8 cellular contexts compared by ENCODE assay signal in the genomic region with DNA sequence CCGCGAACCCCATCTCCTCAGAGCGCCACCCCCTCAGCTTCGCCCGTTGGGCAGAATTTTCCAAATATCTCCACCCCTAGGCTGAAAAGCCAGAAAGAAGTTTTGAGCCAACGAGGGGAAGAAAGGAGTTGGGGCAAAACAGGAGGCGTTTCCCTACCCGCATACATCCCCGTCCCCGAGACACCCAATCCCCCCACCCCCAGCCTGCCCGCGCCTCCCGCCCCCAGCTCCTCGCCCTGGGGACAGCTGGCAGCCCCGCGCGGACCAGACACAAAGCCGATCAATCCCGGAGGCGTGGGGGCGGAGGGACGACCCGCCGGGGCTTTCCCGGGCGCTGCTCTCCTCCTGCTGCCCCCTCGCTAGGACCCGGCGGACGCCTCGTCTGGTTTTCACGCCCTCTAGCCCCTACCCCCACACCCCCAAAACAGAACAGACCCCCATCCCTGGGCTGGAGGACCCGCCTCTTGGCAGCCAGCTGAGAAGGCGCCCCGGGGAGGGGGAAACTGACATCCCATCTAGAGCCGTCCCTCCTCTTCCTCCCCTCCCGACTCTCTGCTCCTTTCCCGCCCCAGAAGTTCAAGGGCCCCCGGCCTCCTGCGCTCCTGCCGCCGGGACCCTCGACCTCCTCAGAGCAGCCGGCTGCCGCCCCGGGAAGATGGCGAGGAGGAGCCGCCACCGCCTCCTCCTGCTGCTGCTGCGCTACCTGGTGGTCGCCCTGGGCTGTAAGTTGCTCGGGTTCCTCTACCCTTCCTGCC. TPM values are rescaled to one million over a fixed set of nuclear protein-coding genes. Genes with fewer than 3 reads are reported as not detected.
DNase-seq lines count a peak whose midpoint lies in the region; ATAC-seq, FAIRE-seq and TF ChIP-seq lines count a peak whose summit lies in the region.

A gene with protein sequence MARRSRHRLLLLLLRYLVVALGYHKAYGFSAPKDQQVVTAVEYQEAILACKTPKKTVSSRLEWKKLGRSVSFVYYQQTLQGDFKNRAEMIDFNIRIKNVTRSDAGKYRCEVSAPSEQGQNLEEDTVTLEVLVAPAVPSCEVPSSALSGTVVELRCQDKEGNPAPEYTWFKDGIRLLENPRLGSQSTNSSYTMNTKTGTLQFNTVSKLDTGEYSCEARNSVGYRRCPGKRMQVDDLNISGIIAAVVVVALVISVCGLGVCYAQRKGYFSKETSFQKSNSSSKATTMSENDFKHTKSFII (plus strand): TSS at position 92 of the 755 bp plus-strand sequence. CDS start 564 bp downstream, at position 656.

- H3K27ac Mint-ChIP-seq in Calu3 (ENCODE audit: unreplicated experiment), result no peak within 1 kb of the TSS

- peaks cover 76% of the 10 kb centered on the region for H3K27me3 Mint-ChIP-seq in Calu3 (ENCODE audit: unreplicated experiment)

- no peaks in the 10 kb centered on the region for H3K36me3 ChIP-seq in HepG2 (replicated peaks in 1 of 2; ENCODE audit: control insufficient read depth in 1 of 2, insufficient read depth in 2 of 2, low read length in 2 of 2)

- CTCF ChIA-PET in Calu3 (lab: Charles Lee), result no interaction called here
- CTCF ChIA-PET in HepG2 (lab: Yijun Ruan, JAX; ENCODE audit: low intra/inter-chr PET ratio, low total read pairs), result interaction anchor here (1.6 kb wide), 1 partner anchor 31 kb away, joined by 4 read pairs; no protein-coding TSS in a partner anchor

- no peak for TF ChIP-seq EP300 in HepG2 (IDR thresholded peaks at IDR 0.05; ENCODE audit: low read depth in 2 of 2, low read length in 2 of 2)
- no peak for TF ChIP-seq EP300 in HepG2 (CRISPR knock-in tag; IDR thresholded peaks at IDR 0.05; ENCODE audit: borderline replicate concordance)

- no peaks in the 10 kb centered on the region for H3K36me3 Mint-ChIP-seq in Calu3 (ENCODE audit: insufficient read depth, unreplicated experiment)

- in situ Hi-C loops in HepG2 (cut with HindIII; ENCODE audit: extremely low pct_ligation_motif_present, low pct_unique_long_range_greater_than_20kb), result no loop called here

- POLR2A ChIA-PET in HepG2 (lab: Yijun Ruan, JAX), result no interaction called here

- peaks cover 7% of the 10 kb centered on the region for H3K4me1 Mint-ChIP-seq in Calu3 (ENCODE audit: low read depth, unreplicated experiment)

- peak within 1 kb of the TSS; percentile 66 for H3K4me2 ChIP-seq in HepG2 (ENCODE audit: low read depth, low read length)

- H3K4me3 Mint-ChIP-seq in Calu3 (ENCODE audit: low read depth, unreplicated experiment), result peak within 1 kb of the TSS; percentile 55

- no peak for TF ChIP-seq POLR2A in HepG2 (IDR thresholded peaks at IDR 0.05; ENCODE audit: insufficient read depth in 1 of 2, low read depth in 2 of 2, low read length in 2 of 2)

- WGBS in HepG2 (ENCODE audit: low lambda C conversion rate), result 7% methylated on average over 10 of the region's 52 CpGs

- peaks cover 8% of the 10 kb centered on the region; the same call in 1 of the 2 replicates for H3K4me1 ChIP-seq in HepG2 (ENCODE audit: insufficient read depth, low read length)

- no peak within 1 kb of the TSS for H2AFZ ChIP-seq in HepG2 (ENCODE audit: low read length)

- no peaks in the 10 kb centered on the region for H3K79me2 ChIP-seq in HepG2 (ENCODE audit: insufficient read depth, low read length)

- H3K9me3 ChIP-seq in HepG2 (ENCODE audit: low read length), result no peaks in the 10 kb centered on the region

- ATAC-seq in GM21381 (IDR thresholded peaks at IDR 0.05; ENCODE audit: unreplicated experiment), result peak; percentile 75
- ATAC-seq in HepG2, result peak; percentile 94

- no peak for FAIRE-seq in HepG2 (lab: Jason Lieb, UNC)

- no peak for DNase-seq in Calu3
- DNase-seq in HS-5 (ENCODE audit: low read depth), result peak; percentile 58
- peak; percentile 38 for DNase-seq in activated CD4-positive, alpha-beta T cell treated with anti-CD3 and anti-CD28 coated beads for 1 hour
- DNase-seq in choroid plexus epithelial cell (ENCODE audit: low read depth), result peak; percentile 23
- no peak for DNase-seq in HepG2 (ENCODE audit: low spot score)
- peak in 2 of 3 donors; percentile 11 to 36 for DNase-seq in stimulated activated CD4-positive, alpha-beta T cell treated with anti-CD3 and anti-CD28 coated beads, TNF-alpha, amount 100 ng/mL, for 48 hours (ENCODE audit: low read depth in 3 of 3)
- no peak for DNase-seq in pons (ENCODE audit: low spot score)

- H3K27me3 ChIP-seq in HepG2 (ENCODE audit: control insufficient read depth in 1 of 2, insufficient read depth in 2 of 2, low read length in 2 of 2), result peaks cover 0 to 33% of the 10 kb centered on the region in 2 experiments; a peak in 2 of 5 replicates

- no peak within 1 kb of the TSS for H3K27ac ChIP-seq in HepG2 (ENCODE audit: extremely low read length, insufficient read depth, low read length)

- BruUV-seq in Calu3 (replicated peaks; lab: Mats Ljungman, UMichigan), result no TSS peak
- BruUV-seq in HepG2 (replicated peaks; lab: Mats Ljungman, UMichigan), result no TSS peak

- H3K9ac ChIP-seq in HepG2 (ENCODE audit: insufficient read depth, low read depth, low read length), result no peak within 1 kb of the TSS

- H3K4me3 ChIP-seq in choroid plexus epithelial cell (ENCODE audit: low read depth, low read length) (peak within 1 kb of the TSS; percentile 59), HepG2 (replicated peaks in 1 of 3; ENCODE audit: insufficient read depth in 1 of 3, low read depth in 2 of 3, low read length in 3 of 3) (peak within 1 kb of the TSS; percentile 50 to 71 (median 54); a peak in 5 of 6 replicates)

- no peaks in the 10 kb centered on the region for H4K20me1 ChIP-seq in HepG2 (ENCODE audit: insufficient read depth, low read length)

- intact Hi-C loops in Calu3 (cut with micrococcal nuclease; ENCODE audit: unreplicated experiment), result no loop called here
- intact Hi-C loops in HepG2 (cut with micrococcal nuclease; ENCODE audit: unreplicated experiment), result loop anchor here (1.0 kb wide), 1 partner anchor 31 kb away; no protein-coding TSS in a partner anchor

- no peaks in the 10 kb centered on the region for H3K9me3 Mint-ChIP-seq in Calu3 (ENCODE audit: low read depth, unreplicated experiment)

- TF ChIP-seq RAD21 in HepG2 (CRISPR knock-in tag; IDR thresholded peaks at IDR 0.05), result no peak

- TF ChIP-seq CTCF in Calu3 (IDR thresholded peaks at IDR 0.05; ENCODE audit: unreplicated experiment) (no peak), choroid plexus epithelial cell (conservative IDR thresholded peaks at IDR 0.05; ENCODE audit: low read depth, low read length) (peak; percentile 45), HepG2 (CRISPR knock-in tag; IDR thresholded peaks at IDR 0.05) (peak; percentile 45)

TF ChIP-seq in HepG2, 621 proteins besides CTCF, POLR2A, EP300 and RAD21 (continues in another document):
- TF ChIP-seq ZNF484 (CRISPR knock-in tag; IDR thresholded peaks at IDR 0.05; ENCODE audit: borderline replicate concordance, low read depth) (no peak), HNRNPK (IDR thresholded peaks at IDR 0.05; ENCODE audit: low read depth, low read length, poor library complexity, severe bottlenecking) (peak; percentile 14)

RNA-seq across cellular contexts. Expression of the gene that starts here (rescaled TPM):
- total RNA-seq in Calu3 (2022), result not detected in 2 replicates
- not detected in 2 replicates for total RNA-seq in HepG2 (2016; rRNA removed; fragmentation: Illumina TruSeq; extraction: Trizol)
- total RNA-seq in HepG2 (2016; cell fraction: cytosol; rRNA removed; fragmentation: Illumina TruSeq; extraction: Trizol; ENCODE audit: low read depth), result not detected in 2 replicates
- total RNA-seq in HepG2 (2016; cell fraction: insoluble cytoplasmic fraction; rRNA removed; fragmentation: Illumina TruSeq; extraction: Trizol), result not detected in 2 replicates
- total RNA-seq in HepG2 (2016; cell fraction: membrane; rRNA removed; fragmentation: Illumina TruSeq; extraction: Trizol), result not detected in 2 replicates
- not detected in 2 replicates for total RNA-seq in HepG2 (2016; cell fraction: nucleus; rRNA removed; fragmentation: Illumina TruSeq; extraction: Trizol)
- 0.04 and 0.07 TPM in 2 replicates for polyA plus RNA-seq in HepG2 (2011; rRNA removed)
- not detected in 2 replicates for polyA plus RNA-seq in HepG2 (2011; cell fraction: cytosol; rRNA removed)
- polyA plus RNA-seq in HepG2 (2011; cell fraction: nucleus; rRNA removed), result 0.10 TPM in 1 of 2 replicates, not detected in the other
- 0.12 TPM in 1 of 2 replicates, not detected in the other for polyA plus RNA-seq in HepG2 (2012)
- polyA plus RNA-seq in HepG2 (2016; cell fraction: cytosol; fragmentation: Illumina TruSeq; extraction: Trizol; ENCODE audit: low read depth), result not detected in 2 replicates
- not detected in 2 replicates for polyA plus RNA-seq in HepG2 (2016; cell fraction: insoluble cytoplasmic fraction; fragmentation: Illumina TruSeq; extraction: Trizol; ENCODE audit: low read depth)
- polyA plus RNA-seq in HepG2 (2016; cell fraction: membrane; fragmentation: Illumina TruSeq; extraction: Trizol; ENCODE audit: low read depth), result not detected in 2 replicates
- not detected in 2 replicates for polyA plus RNA-seq in HepG2 (2016; cell fraction: nucleus; fragmentation: Illumina TruSeq; extraction: Trizol; ENCODE audit: insufficient read depth, low read depth)
- polyA minus RNA-seq in HepG2 (2011; rRNA and poly(A)+ RNA removed; ENCODE audit: low replicate concordance), result not detected in 2 replicates
- polyA minus RNA-seq in HepG2 (2011; cell fraction: cytosol; rRNA and poly(A)+ RNA removed), result not detected in 2 replicates
- not detected in 2 replicates for polyA minus RNA-seq in HepG2 (2011; cell fraction: nucleus; rRNA and poly(A)+ RNA removed)

Comparison
In these comparisons a context has a peak if more than half of its experiments do, and no peak if none do; other contexts are left out.
1. Peak in ATAC-seq, H3K4me3 ChIP-seq and H3K4me2 ChIP-seq in HepG2; RNA of the gene not detected or under 1 TPM.
2. DNase-seq: peak in HS-5 (single experiment), activated CD4-positive, alpha-beta T cell treated with anti-CD3 and anti-CD28 coated beads for 1 hour (single experiment), choroid plexus epithelial cell (single experiment) and stimulated activated CD4-positive, alpha-beta T cell treated with anti-CD3 and anti-CD28 coated beads, TNF-alpha, amount 100 ng/mL, for 48 hours (2 of 3); none in Calu3 (single experiment), HepG2 (single experiment) and pons (single experiment).